11 cellular contexts compared by ENCODE assay signal in genomic region chr9:34984049-34984448, GRCh38. TPM values are rescaled to one million over a fixed set of nuclear protein-coding genes. Genes with fewer than 3 reads are reported as not detected.
DNase-seq lines count a peak whose midpoint lies in the region; ATAC-seq, FAIRE-seq and TF ChIP-seq lines count a peak whose summit lies in the region.
"Had no signal": no experiment of that assay in that cellular context is flagged by ENCODE, and none has a peak within 500 bp of the region (broad histone marks: within the 10 kb centered on the region; RNA-seq: fewer than 3 reads in every experiment).

No MANE protein-coding gene starts in this region.

- no peak for TF ChIP-seq POLR2A in erythroblast (IDR thresholded peaks at IDR 0.05; ENCODE audit: low read length)

- FAIRE-seq in urothelium cell line (lab: Jason Lieb, UNC), result no peak
- FAIRE-seq: islet of Langerhans had no signal

- DNase-seq in stimulated activated CD4-positive, alpha-beta T cell treated with anti-CD3 and anti-CD28 coated beads, Interleukin-4, amount 100 ng/mL, for 24 hours, result peak; percentile 41
- no peak for DNase-seq in stimulated activated CD4-positive, alpha-beta T cell treated with anti-CD3 and anti-CD28 coated beads, Interleukin-12 subunit alpha, Interleukin-12 subunit beta, amount 100 ng/mL, for 4 hours
- DNase-seq in RPMI7951 (ENCODE audit: low read depth) (peak; percentile 41), erythroblast (lab: John Stamatoyannopoulos, UW) (peak; percentile 17 to 30), urothelium cell line (ENCODE audit: low spot score) (peak; percentile 39), NCI-H2196 (lab: John Stamatoyannopoulos, UW; ENCODE audit: unreplicated experiment) (no peak), T-helper 9 cell (no peak)
- DNase-seq: activated gamma-delta T cell, NCI-H510A had no signal

- ATAC-seq in GM19397 (IDR thresholded peaks at IDR 0.05; ENCODE audit: unreplicated experiment), result no peak

RNA-seq across cellular contexts. Expression of gene DNAJB5, which starts 5.5 kb away (rescaled TPM):
- total RNA-seq in RPMI7951 (2014; rRNA removed; shearing (Covaris generic)), result 14.8 and 19.7 TPM in 2 replicates

RNA-seq across cellular contexts. Expression of gene PHF24, which starts 26.0 kb away (rescaled TPM):
- not detected in 2 replicates for total RNA-seq in RPMI7951 (2014; rRNA removed; shearing (Covaris generic))

Comparison
In these comparisons a context has a peak if more than half of its experiments do, and no peak if none do; other contexts are left out.
1. DNase-seq: peak in stimulated activated CD4-positive, alpha-beta T cell treated with anti-CD3 and anti-CD28 coated beads, Interleukin-4, amount 100 ng/mL, for 24 hours (single experiment), RPMI7951 (single experiment), erythroblast (2 of 2) and urothelium cell line (single experiment); none in stimulated activated CD4-positive, alpha-beta T cell treated with anti-CD3 and anti-CD28 coated beads, Interleukin-12 subunit alpha, Interleukin-12 subunit beta, amount 100 ng/mL, for 4 hours (single experiment), NCI-H2196 (single experiment) and T-helper 9 cell (single experiment).